In the genomic region with DNA sequence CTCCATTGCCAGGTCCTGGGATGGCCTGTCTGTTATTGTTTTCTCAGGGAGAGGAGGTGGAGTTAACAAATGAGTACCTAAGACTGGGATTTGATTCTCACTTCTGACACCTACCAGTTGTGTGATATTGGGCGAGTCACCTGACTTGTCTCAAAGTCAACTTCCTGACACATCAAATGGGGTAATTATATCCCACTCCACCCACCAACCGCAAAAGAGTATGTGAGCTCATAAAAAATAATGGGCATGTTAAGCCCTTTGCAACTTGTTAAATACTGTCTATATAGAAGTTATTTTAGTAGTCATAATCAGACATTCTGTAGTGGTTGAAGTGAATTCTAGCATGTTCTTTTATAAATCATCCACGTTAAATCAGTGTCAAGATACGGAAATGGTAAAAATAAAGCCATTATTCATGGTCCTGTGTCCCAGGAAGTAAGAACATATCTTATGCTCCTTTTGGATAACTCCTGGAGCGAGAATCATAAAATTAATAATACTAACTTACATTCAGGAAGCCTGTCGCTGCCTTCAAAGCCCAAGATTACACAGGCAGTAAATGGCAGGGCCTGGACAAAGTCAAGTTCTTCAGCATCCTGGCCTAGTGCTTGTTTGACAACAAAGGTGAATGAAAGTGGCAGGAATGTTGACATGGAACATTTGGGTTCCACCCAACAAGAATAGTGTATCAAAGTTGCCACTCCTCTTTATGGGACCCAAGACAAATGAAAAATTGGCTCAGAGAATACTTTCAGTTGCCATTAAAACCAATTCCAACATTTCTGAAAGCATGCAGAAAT, we compare ENCODE assay signal across 19 cellular contexts.
A peak's percentile ranks its signal among the peaks of the same experiment; 100 is the strongest.
DNase-seq lines count a peak whose midpoint lies in the region; ATAC-seq, FAIRE-seq and TF ChIP-seq lines count a peak whose summit lies in the region.
"Had no signal": no experiment of that assay in that cellular context is flagged by ENCODE, and none has a peak within 500 bp of the region (broad histone marks: within the 10 kb centered on the region; RNA-seq: fewer than 3 reads in every experiment).

No MANE protein-coding gene starts in this region.

- peak; percentile 36 for FAIRE-seq in colon (lab: Jason Lieb, UNC)
- FAIRE-seq: A549, frontal cortex, islet of Langerhans had no signal

- peak overlapping the region; percentile 47 for H3K4me3 Mint-ChIP-seq in stimulated activated effector memory CD8-positive, alpha-beta T cell treated with anti-CD3 and anti-CD28 coated beads, Interleukin-12 subunit alpha, Interleukin-12 subunit beta, amount 100 ng/mL, for 72 hours
- H3K4me3 Mint-ChIP-seq: WTC11 had no signal

- DNase-seq in activated CD4-positive, alpha-beta T cell treated with anti-CD3 and anti-CD28 coated beads for 4 hours = peak; percentile 45 to 49
- DNase-seq in activated CD4-positive, alpha-beta T cell treated with anti-CD3 and anti-CD28 coated beads for 1 hour = no peak
- no peak for DNase-seq in stimulated activated effector memory CD8-positive, alpha-beta T cell treated with anti-CD3 and anti-CD28 coated beads, Interleukin-12 subunit alpha, Interleukin-12 subunit beta, amount 100 ng/mL, for 72 hours (ENCODE audit: low spot score in 2 of 2)
- DNase-seq in NCI-H526 treated with DMSO at 0.1 percent for 48 hours (lab: John Stamatoyannopoulos, UW) = no peak
- no peak for DNase-seq in NCI-H510A (lab: John Stamatoyannopoulos, UW)
- DNase-seq: amniotic stem cell, DMS 273 treated with DMSO at 0.1 percent for 48 hours, dorsolateral prefrontal cortex, GM23248, NCI-H345, right lobe of liver, upper lobe of left lung had no signal

- peaks cover 31% of the 10 kb centered on the region for H3K36me3 Mint-ChIP-seq in stimulated activated effector memory CD8-positive, alpha-beta T cell treated with anti-CD3 and anti-CD28 coated beads, Interleukin-12 subunit alpha, Interleukin-12 subunit beta, amount 100 ng/mL, for 72 hours
- H3K36me3 Mint-ChIP-seq: WTC11 had no signal

- H3K27ac ChIP-seq in VCaP = peak overlapping the region; percentile 27; the same call in 1 of the 2 replicates
- H3K27ac ChIP-seq: A549, GM23248, right lobe of liver, upper lobe of left lung had no signal

- no peaks in the 10 kb centered on the region for H3K9me3 Mint-ChIP-seq in stimulated activated effector memory CD8-positive, alpha-beta T cell treated with anti-CD3 and anti-CD28 coated beads, Interleukin-12 subunit alpha, Interleukin-12 subunit beta, amount 100 ng/mL, for 72 hours
- H3K9me3 Mint-ChIP-seq: WTC11 had no signal

- TF ChIP-seq CTCF in VCaP (conservative IDR thresholded peaks at IDR 0.05) = no peak

- peak overlapping the region; percentile 89 for H3K27ac Mint-ChIP-seq in stimulated activated effector memory CD8-positive, alpha-beta T cell treated with anti-CD3 and anti-CD28 coated beads, Interleukin-12 subunit alpha, Interleukin-12 subunit beta, amount 100 ng/mL, for 72 hours

- H3K4me1 Mint-ChIP-seq in stimulated activated effector memory CD8-positive, alpha-beta T cell treated with anti-CD3 and anti-CD28 coated beads, Interleukin-12 subunit alpha, Interleukin-12 subunit beta, amount 100 ng/mL, for 72 hours = peaks cover 81% of the 10 kb centered on the region

- ATAC-seq in stimulated activated effector memory CD8-positive, alpha-beta T cell treated with anti-CD3 and anti-CD28 coated beads, Interleukin-12 subunit alpha, Interleukin-12 subunit beta, amount 100 ng/mL, for 72 hours = peak; percentile 49
- ATAC-seq in GM21786 (IDR thresholded peaks at IDR 0.05; ENCODE audit: unreplicated experiment) = no peak
- ATAC-seq: A549, WTC11 had no signal

Comparison
In these comparisons a context has a peak if more than half of its experiments do, and no peak if none do; other contexts are left out.
1. DNase-seq: peak in activated CD4-positive, alpha-beta T cell treated with anti-CD3 and anti-CD28 coated beads for 4 hours (2 of 2); none in activated CD4-positive, alpha-beta T cell treated with anti-CD3 and anti-CD28 coated beads for 1 hour (single experiment), stimulated activated effector memory CD8-positive, alpha-beta T cell treated with anti-CD3 and anti-CD28 coated beads, Interleukin-12 subunit alpha, Interleukin-12 subunit beta, amount 100 ng/mL, for 72 hours (0 of 2), NCI-H526 treated with DMSO at 0.1 percent for 48 hours (single experiment) and NCI-H510A (single experiment).